In genomic region chr16:57559075-57559790, GRCh38 we compare ENCODE assay signal across 21 cellular contexts. TPM values are rescaled to one million over a fixed set of nuclear protein-coding genes. Genes with fewer than 3 reads are reported as not detected.
DNase-seq lines count a peak whose midpoint lies in the region; ATAC-seq and TF ChIP-seq lines count a peak whose summit lies in the region.
"Had no signal": no experiment of that assay in that cellular context is flagged by ENCODE, and none has a peak within 500 bp of the region (broad histone marks: within the 10 kb centered on the region; RNA-seq: fewer than 3 reads in every experiment).

No MANE protein-coding gene starts in this region.

- no peaks in the 10 kb centered on the region for H4K20me1 ChIP-seq in SK-N-SH (ENCODE audit: insufficient read depth)

- H3K9me2 ChIP-seq in SK-N-SH, result no peaks in the 10 kb centered on the region

- H3K4me3 ChIP-seq in SK-N-SH (ENCODE audit: low read depth in 2 of 2, low read length in 1 of 2), result no peak overlapping the region

- H3K79me2 ChIP-seq in SK-N-SH (ENCODE audit: insufficient read depth), result no peaks in the 10 kb centered on the region

- no peak; a peak in 1 of 4 replicates for TF ChIP-seq EP300 in SK-N-SH (IDR thresholded peaks at IDR 0.05; ENCODE audit: borderline replicate concordance in 1 of 2, low read depth in 1 of 2, low read length in 1 of 2)

- peaks cover 77 to 83% of the 10 kb centered on the region in 2 donors for H3K4me1 Mint-ChIP-seq in immature natural killer cell
- peaks cover 53 to 54% of the 10 kb centered on the region in 2 donors for H3K4me1 Mint-ChIP-seq in natural killer cell treated with Interleukin-12 subunit alpha and Interleukin-12 subunit beta and Interleukin-15 and Interleukin-18, amount 100 ng/mL, for 72 hours (ENCODE audit: low read depth in 2 of 2)
- H3K4me1 Mint-ChIP-seq in T-helper 2 cell treated with Interferon-gamma antibody and Interleukin-4, amounts not matched to agents 5 μg/mL and 100 μg/mL, for 36 hours (ENCODE audit: low read depth), result peaks cover 7% of the 10 kb centered on the region

- no peaks in the 10 kb centered on the region; the same call in none of the 2 replicates for H3K9me3 ChIP-seq in SK-N-SH

- H3K4me1 ChIP-seq in SK-N-SH (ENCODE audit: control insufficient read depth in 1 of 2, insufficient read depth in 2 of 2, low read depth in 1 of 2, low read length in 1 of 2), result peaks cover 0 to 4% of the 10 kb centered on the region in 2 experiments; a peak in 1 of 4 replicates

- no peak for TF ChIP-seq RAD21 in SK-N-SH (IDR thresholded peaks at IDR 0.05; ENCODE audit: low read length)

- no peaks in the 10 kb centered on the region for H3K36me3 ChIP-seq in SK-N-SH (replicated peaks in 1 of 2; ENCODE audit: control insufficient read depth in 1 of 2, insufficient read depth in 2 of 2, low read length in 1 of 2)

- H3K27ac ChIP-seq in SK-N-SH (ENCODE audit: low read depth in 2 of 2, low read length in 1 of 2), result no peak overlapping the region
- H3K27ac ChIP-seq: 22Rv1 had no signal

- H2AFZ ChIP-seq in SK-N-SH (ENCODE audit: low read depth), result no peak overlapping the region

- peaks cover 10% of the 10 kb centered on the region; the same call in 1 of the 2 replicates for H3K27me3 ChIP-seq in SK-N-SH (ENCODE audit: insufficient read depth)

- no peak overlapping the region for H3K9ac ChIP-seq in SK-N-SH

- CTCF ChIA-PET in SK-N-SH (lab: Yijun Ruan, JAX), result no interaction called here

- H3K9me3 Mint-ChIP-seq in immature natural killer cell, result peaks cover 0 to 2% (median 0%) of the 10 kb centered on the region in 6 donors
- H3K9me3 Mint-ChIP-seq in natural killer cell treated with Interleukin-12 subunit alpha and Interleukin-12 subunit beta and Interleukin-15 and Interleukin-18, amount 100 ng/mL, for 72 hours, result peaks cover 10% of the 10 kb centered on the region
- peaks cover 26% of the 10 kb centered on the region for H3K9me3 Mint-ChIP-seq in T-helper 2 cell treated with Interferon-gamma antibody and Interleukin-4, amounts not matched to agents 5 μg/mL and 100 μg/mL, for 36 hours

- no peak for TF ChIP-seq CTCF in SK-N-SH (IDR thresholded peaks at IDR 0.05)

- WGBS in SK-N-SH (ENCODE audit: low lambda C conversion rate), result 40% methylated on average over 4 of the region's 4 CpGs

- POLR2A ChIA-PET in SK-N-SH (lab: Yijun Ruan, JAX), result no interaction called here

- H3F3A ChIP-seq in SK-N-SH (replicated peaks; ENCODE audit: insufficient read depth), result no peaks in the 10 kb centered on the region

- no peak for ATAC-seq in SK-N-SH treated with all-trans-retinoic acid at 6 μM for 48 hours
- ATAC-seq in natural killer cell treated with Interleukin-12 subunit alpha and Interleukin-12 subunit beta and Interleukin-15 and Interleukin-18, amount 100 ng/mL, for 72 hours, result no peak
- ATAC-seq in HG03342 (IDR thresholded peaks at IDR 0.05; ENCODE audit: unreplicated experiment), result no peak
- ATAC-seq: PC-3, Right ventricle myocardium inferior had no signal

- peak overlapping the region; percentile 10 to 77 (median 56) for H3K27ac Mint-ChIP-seq in immature natural killer cell
- peak overlapping the region; percentile 38 to 47 for H3K27ac Mint-ChIP-seq in natural killer cell treated with Interleukin-12 subunit alpha and Interleukin-12 subunit beta and Interleukin-15 and Interleukin-18, amount 100 ng/mL, for 72 hours
- H3K27ac Mint-ChIP-seq in T-helper 2 cell treated with Interferon-gamma antibody and Interleukin-4, amounts not matched to agents 5 μg/mL and 100 μg/mL, for 36 hours, result no peak overlapping the region

- peaks cover 0 to 7% (median 2%) of the 10 kb centered on the region in 3 donors for H3K27me3 Mint-ChIP-seq in immature natural killer cell (ENCODE audit: low read depth in 3 of 3)
- no peaks in the 10 kb centered on the region for H3K27me3 Mint-ChIP-seq in natural killer cell treated with Interleukin-12 subunit alpha and Interleukin-12 subunit beta and Interleukin-15 and Interleukin-18, amount 100 ng/mL, for 72 hours
- H3K27me3 Mint-ChIP-seq in T-helper 2 cell treated with Interferon-gamma antibody and Interleukin-4, amounts not matched to agents 5 μg/mL and 100 μg/mL, for 36 hours (ENCODE audit: low read depth), result peaks cover 13% of the 10 kb centered on the region

- no peak overlapping the region for H3K4me2 ChIP-seq in SK-N-SH

- DNase-seq in SK-N-SH (no peak), AG20443 (ENCODE audit: low spot score) (peak; percentile 4), immature natural killer cell (no peak)
- DNase-seq in natural killer cell treated with Interleukin-12 subunit alpha and Interleukin-12 subunit beta and Interleukin-15 and Interleukin-18, amount 100 ng/mL, for 72 hours (ENCODE audit: low spot score), result no peak
- no peak for DNase-seq in T-helper 2 cell treated with Interferon-gamma antibody and Interleukin-4, amounts not matched to agents 5 μg/mL and 100 μg/mL, for 36 hours (ENCODE audit: low spot score)
- DNase-seq: DMS153; DND-41; NCI-H1048; NCI-H1417; NCI-H1694; NCI-H2029 treated with DMSO at 0.1 percent for 48 hours; NCI-H446 treated with DMSO at 0.1 percent for 48 hours; NCI-H526; NCI-H82; NK-92 treated with Interleukin-12 subunit alpha and Interleukin-12 subunit beta, amount 100 ng/mL, for 24 hours; PC-3 had no signal

- peaks cover 17 to 50% (median 50%) of the 10 kb centered on the region in 3 donors for H3K36me3 Mint-ChIP-seq in immature natural killer cell
- H3K36me3 Mint-ChIP-seq in natural killer cell treated with Interleukin-12 subunit alpha and Interleukin-12 subunit beta and Interleukin-15 and Interleukin-18, amount 100 ng/mL, for 72 hours, result peaks cover 60% of the 10 kb centered on the region
- peaks cover 10% of the 10 kb centered on the region for H3K36me3 Mint-ChIP-seq in T-helper 2 cell treated with Interferon-gamma antibody and Interleukin-4, amounts not matched to agents 5 μg/mL and 100 μg/mL, for 36 hours (ENCODE audit: low read depth)

- H3K4me3 Mint-ChIP-seq in immature natural killer cell, result no peak overlapping the region
- H3K4me3 Mint-ChIP-seq in natural killer cell treated with Interleukin-12 subunit alpha and Interleukin-12 subunit beta and Interleukin-15 and Interleukin-18, amount 100 ng/mL, for 72 hours, result no peak overlapping the region
- no peak overlapping the region for H3K4me3 Mint-ChIP-seq in T-helper 2 cell treated with Interferon-gamma antibody and Interleukin-4, amounts not matched to agents 5 μg/mL and 100 μg/mL, for 36 hours

TF ChIP-seq in SK-N-SH, 30 proteins besides CTCF, POLR2A, EP300 and RAD21:
- TF ChIP-seq FOXM1 (IDR thresholded peaks at IDR 0.05; ENCODE audit: low read depth) (no peak), GATA2 (CRISPR knock-in tag; IDR thresholded peaks at IDR 0.05) (peak; percentile 61)

TF ChIP-seq in SK-N-SH treated with all-trans-retinoic acid at 6 μM for 48 hours, 23 proteins besides CTCF, POLR2A, EP300 and RAD21 (continues in another document):
- TF ChIP-seq SNAI2 (CRISPR knock-in tag; IDR thresholded peaks at IDR 0.05) (no peak), ARNTL (CRISPR knock-in tag; IDR thresholded peaks at IDR 0.05; ENCODE audit: borderline replicate concordance, low read depth) (no peak), GLIS3 (CRISPR knock-in tag; IDR thresholded peaks at IDR 0.05) (no peak), OSR1 (CRISPR knock-in tag; IDR thresholded peaks at IDR 0.05) (no peak), ISL1 (CRISPR knock-in tag; IDR thresholded peaks at IDR 0.05) (no peak)
- TF ChIP-seq, protein P1, sequence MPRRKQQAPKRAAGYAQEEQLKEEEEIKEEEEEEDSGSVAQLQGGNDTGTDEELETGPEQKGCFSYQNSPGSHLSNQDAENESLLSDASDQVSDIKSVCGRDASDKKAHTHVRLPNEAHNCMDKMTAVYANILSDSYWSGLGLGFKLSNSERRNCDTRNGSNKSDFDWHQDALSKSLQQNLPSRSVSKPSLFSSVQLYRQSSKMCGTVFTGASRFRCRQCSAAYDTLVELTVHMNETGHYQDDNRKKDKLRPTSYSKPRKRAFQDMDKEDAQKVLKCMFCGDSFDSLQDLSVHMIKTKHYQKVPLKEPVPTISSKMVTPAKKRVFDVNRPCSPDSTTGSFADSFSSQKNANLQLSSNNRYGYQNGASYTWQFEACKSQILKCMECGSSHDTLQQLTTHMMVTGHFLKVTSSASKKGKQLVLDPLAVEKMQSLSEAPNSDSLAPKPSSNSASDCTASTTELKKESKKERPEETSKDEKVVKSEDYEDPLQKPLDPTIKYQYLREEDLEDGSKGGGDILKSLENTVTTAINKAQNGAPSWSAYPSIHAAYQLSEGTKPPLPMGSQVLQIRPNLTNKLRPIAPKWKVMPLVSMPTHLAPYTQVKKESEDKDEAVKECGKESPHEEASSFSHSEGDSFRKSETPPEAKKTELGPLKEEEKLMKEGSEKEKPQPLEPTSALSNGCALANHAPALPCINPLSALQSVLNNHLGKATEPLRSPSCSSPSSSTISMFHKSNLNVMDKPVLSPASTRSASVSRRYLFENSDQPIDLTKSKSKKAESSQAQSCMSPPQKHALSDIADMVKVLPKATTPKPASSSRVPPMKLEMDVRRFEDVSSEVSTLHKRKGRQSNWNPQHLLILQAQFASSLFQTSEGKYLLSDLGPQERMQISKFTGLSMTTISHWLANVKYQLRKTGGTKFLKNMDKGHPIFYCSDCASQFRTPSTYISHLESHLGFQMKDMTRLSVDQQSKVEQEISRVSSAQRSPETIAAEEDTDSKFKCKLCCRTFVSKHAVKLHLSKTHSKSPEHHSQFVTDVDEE (CRISPR knock-in tag; IDR thresholded peaks at IDR 0.05), result no peak
- TF ChIP-seq, protein P2, sequence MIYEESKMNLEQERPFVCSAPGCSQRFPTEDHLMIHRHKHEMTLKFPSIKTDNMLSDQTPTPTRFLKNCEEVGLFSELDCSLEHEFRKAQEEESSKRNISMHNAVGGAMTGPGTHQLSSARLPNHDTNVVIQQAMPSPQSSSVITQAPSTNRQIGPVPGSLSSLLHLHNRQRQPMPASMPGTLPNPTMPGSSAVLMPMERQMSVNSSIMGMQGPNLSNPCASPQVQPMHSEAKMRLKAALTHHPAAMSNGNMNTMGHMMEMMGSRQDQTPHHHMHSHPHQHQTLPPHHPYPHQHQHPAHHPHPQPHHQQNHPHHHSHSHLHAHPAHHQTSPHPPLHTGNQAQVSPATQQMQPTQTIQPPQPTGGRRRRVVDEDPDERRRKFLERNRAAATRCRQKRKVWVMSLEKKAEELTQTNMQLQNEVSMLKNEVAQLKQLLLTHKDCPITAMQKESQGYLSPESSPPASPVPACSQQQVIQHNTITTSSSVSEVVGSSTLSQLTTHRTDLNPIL (CRISPR knock-in tag; IDR thresholded peaks at IDR 0.05; ENCODE audit: low read depth), result no peak

RNA-seq across cellular contexts. Expression of gene ADGRG5, which starts 16.8 kb away (rescaled TPM):
- polyA plus RNA-seq in SK-N-SH (2012; rRNA removed) (0.02 and 0.03 TPM in 2 replicates), immature natural killer cell (100 to 1,000 TPM in 1 of 3 donors, 10 to 100 TPM in 2; 43.2 to 124 (median 77.4) TPM)
- under 0.01 TPM in 2 replicates for polyA plus RNA-seq in SK-N-SH (2012; cell fraction: cytosol; rRNA removed)
- 0.04 and 0.05 TPM in 2 replicates for polyA plus RNA-seq in SK-N-SH (2012; cell fraction: nucleus; rRNA removed)
- total RNA-seq in natural killer cell treated with Interleukin-12 subunit alpha and Interleukin-12 subunit beta and Interleukin-15 and Interleukin-18, amount 100 ng/mL, for 72 hours, result 10 to 100 TPM; 86.8 to 95.0 TPM
- total RNA-seq: PC-3 had no signal
- polyA plus RNA-seq: BJ had no signal

RNA-seq across cellular contexts. Expression of gene CCDC102A, which starts 22.9 kb away (rescaled TPM):
- polyA plus RNA-seq in SK-N-SH (2012; rRNA removed), result 17.5 and 26.2 TPM in 2 replicates
- polyA plus RNA-seq in SK-N-SH (2012; cell fraction: cytosol; rRNA removed), result 13.1 and 17.1 TPM in 2 replicates
- 20.7 and 31.8 TPM in 2 replicates for polyA plus RNA-seq in SK-N-SH (2012; cell fraction: nucleus; rRNA removed)
- polyA plus RNA-seq in immature natural killer cell, result 10 to 100 TPM in 2 of 3 donors, 1 to 10 TPM in 1; 8.8 to 26.4 (median 13.9) TPM
- total RNA-seq in natural killer cell treated with Interleukin-12 subunit alpha and Interleukin-12 subunit beta and Interleukin-15 and Interleukin-18, amount 100 ng/mL, for 72 hours, result 10 to 100 TPM; 13.9 to 21.5 TPM

Comparison
In these comparisons a context has a peak if more than half of its experiments do, and no peak if none do; other contexts are left out.
1. RNA of gene ADGRG5, which starts 16.8 kb away (polyA plus RNA-seq): 43.2 to 124 TPM in immature natural killer cell; under 0.01 to 0.05 TPM in SK-N-SH; every median in the first group is over 10 times any median in the second.